ENCODE assay signal across 8 cellular contexts in genomic region chr7:142603870-142604448, GRCh38.
A peak's percentile ranks its signal among the peaks of the same experiment; 100 is the strongest.
DNase-seq lines count a peak whose midpoint lies in the region; ATAC-seq and TF ChIP-seq lines count a peak whose summit lies in the region.

No MANE protein-coding gene starts in this region.

- TF ChIP-seq CTCF in VCaP (conservative IDR thresholded peaks at IDR 0.05) (peak; percentile 94), mucosa of descending colon (IDR thresholded peaks at IDR 0.05) (peak; percentile 55), tibial nerve (IDR thresholded peaks at IDR 0.05) (peak; percentile 64 to 86 (median 71))

- H3K4me3 Mint-ChIP-seq in stimulated activated memory B cell treated with anti-CD40 and anti-IgM and Interleukin-4, amounts not matched to agents 10 μg/mL and 1 μg/mL and 100 μg/mL, for 72 hours = no peak overlapping the region

- H3K9me3 ChIP-seq in mucosa of descending colon (no peaks in the 10 kb centered on the region), tibial nerve (no peaks in the 10 kb centered on the region)

- H3K9me3 Mint-ChIP-seq in stimulated activated memory B cell treated with anti-CD40 and anti-IgM and Interleukin-4, amounts not matched to agents 10 μg/mL and 1 μg/mL and 100 μg/mL, for 72 hours = no peaks in the 10 kb centered on the region

- H3K36me3 Mint-ChIP-seq in stimulated activated memory B cell treated with anti-CD40 and anti-IgM and Interleukin-4, amounts not matched to agents 10 μg/mL and 1 μg/mL and 100 μg/mL, for 72 hours = no peaks in the 10 kb centered on the region

- H3K27me3 Mint-ChIP-seq in stimulated activated memory B cell treated with anti-CD40 and anti-IgM and Interleukin-4, amounts not matched to agents 10 μg/mL and 1 μg/mL and 100 μg/mL, for 72 hours = peaks cover 66% of the 10 kb centered on the region

- intact Hi-C loops in mucosa of descending colon (cut with DNase I, micrococcal nuclease) = loop anchor here in 1 of 2 donors (10.0 kb wide), 1 partner anchor 181 kb away; no protein-coding TSS in a partner anchor

- H3K4me1 ChIP-seq in mucosa of descending colon (ENCODE audit: low read depth) (peaks cover 2% of the 10 kb centered on the region), tibial nerve (peaks cover 0 to 7% (median 0%) of the 10 kb centered on the region in 4 donors)

- TF ChIP-seq POLR2A in tibial nerve (IDR thresholded peaks at IDR 0.05) = no peak

- H3K27ac ChIP-seq in VCaP (peak overlapping the region; percentile 3; the same call in 1 of the 2 replicates), tibial nerve (no peak overlapping the region)

- H3K4me1 Mint-ChIP-seq in stimulated activated memory B cell treated with anti-CD40 and anti-IgM and Interleukin-4, amounts not matched to agents 10 μg/mL and 1 μg/mL and 100 μg/mL, for 72 hours = no peaks in the 10 kb centered on the region

- H3K27me3 ChIP-seq in tibial nerve = no peaks in the 10 kb centered on the region

- H3K4me3 ChIP-seq in mucosa of descending colon (no peak overlapping the region), tibial nerve (no peak overlapping the region)

- ATAC-seq in GM21381 (IDR thresholded peaks at IDR 0.05; ENCODE audit: unreplicated experiment) = peak; percentile 60
- ATAC-seq in mucosa of descending colon = peak; percentile 51
- no peak for ATAC-seq in stimulated activated memory B cell treated with anti-CD40 and anti-IgM and Interleukin-4, amounts not matched to agents 10 μg/mL and 1 μg/mL and 100 μg/mL, for 72 hours

- DNase-seq in DMS153 (lab: John Stamatoyannopoulos, UW) (peak; percentile 2), NCI-H1930 (lab: John Stamatoyannopoulos, UW) (peak; percentile 58 to 76), dermis blood vessel endothelial cell (peak; percentile 82), mucosa of descending colon (peak in 1 of 3 donors; percentile 69), tibial nerve (ENCODE audit: low spot score in 2 of 2) (peak in 1 of 2 donors; percentile 69)

- no peak for TF ChIP-seq EP300 in tibial nerve (IDR thresholded peaks at IDR 0.05)

- no peak overlapping the region for H3K27ac Mint-ChIP-seq in stimulated activated memory B cell treated with anti-CD40 and anti-IgM and Interleukin-4, amounts not matched to agents 10 μg/mL and 1 μg/mL and 100 μg/mL, for 72 hours

- 16 to 18% methylated on average over 9 of the region's 9 CpGs for whole genome bisulfite sequencing in tibial nerve, 2 donors

- no peaks in the 10 kb centered on the region for H3K36me3 ChIP-seq in mucosa of descending colon (ENCODE audit: low read depth)
- H3K36me3 ChIP-seq in tibial nerve = no peaks in the 10 kb centered on the region
